In the genomic region with DNA sequence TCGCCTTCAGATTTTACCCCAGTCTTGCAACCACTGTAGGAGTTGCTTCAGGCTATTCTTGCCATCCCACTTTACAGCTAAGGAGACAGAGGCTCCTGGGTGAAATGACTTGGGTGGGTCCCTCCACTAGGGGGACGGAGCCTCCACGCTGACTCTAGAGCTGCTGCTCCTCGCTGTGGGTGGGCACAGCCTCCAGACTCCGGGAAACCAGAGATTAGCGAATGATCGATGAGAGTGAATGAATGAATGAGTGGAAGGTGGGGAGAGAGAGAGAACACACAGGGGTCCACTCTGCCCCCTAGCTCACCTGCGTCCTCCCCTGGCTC, we compare ENCODE assay signal across 1 cellular context.
TF ChIP-seq lines count a peak whose summit lies in the region.

No MANE protein-coding gene starts in this region.

TF ChIP-seq in WTC11, 78 proteins besides CTCF, POLR2A, EP300 and RAD21 (continued from another document):
- TF ChIP-seq, protein P1, sequence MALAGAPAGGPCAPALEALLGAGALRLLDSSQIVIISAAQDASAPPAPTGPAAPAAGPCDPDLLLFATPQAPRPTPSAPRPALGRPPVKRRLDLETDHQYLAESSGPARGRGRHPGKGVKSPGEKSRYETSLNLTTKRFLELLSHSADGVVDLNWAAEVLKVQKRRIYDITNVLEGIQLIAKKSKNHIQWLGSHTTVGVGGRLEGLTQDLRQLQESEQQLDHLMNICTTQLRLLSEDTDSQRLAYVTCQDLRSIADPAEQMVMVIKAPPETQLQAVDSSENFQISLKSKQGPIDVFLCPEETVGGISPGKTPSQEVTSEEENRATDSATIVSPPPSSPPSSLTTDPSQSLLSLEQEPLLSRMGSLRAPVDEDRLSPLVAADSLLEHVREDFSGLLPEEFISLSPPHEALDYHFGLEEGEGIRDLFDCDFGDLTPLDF (CRISPR knock-in tag; IDR thresholded peaks at IDR 0.05): no peak
- TF ChIP-seq NR2C2 (CRISPR knock-in tag; IDR thresholded peaks at IDR 0.05) (no peak), ZNF423 (CRISPR knock-in tag; IDR thresholded peaks at IDR 0.05) (no peak), PRRX2 (CRISPR knock-in tag; IDR thresholded peaks at IDR 0.05) (no peak), TEAD1 (CRISPR knock-in tag; IDR thresholded peaks at IDR 0.05) (no peak), CBFB (CRISPR knock-in tag; IDR thresholded peaks at IDR 0.05; ENCODE audit: low read depth) (no peak), SOX15 (CRISPR knock-in tag; IDR thresholded peaks at IDR 0.05) (no peak), SMAD4 (CRISPR knock-in tag; IDR thresholded peaks at IDR 0.05) (no peak), SMAD3 (CRISPR knock-in tag; IDR thresholded peaks at IDR 0.05; ENCODE audit: borderline replicate concordance) (no peak), ZNF121 (CRISPR knock-in tag; IDR thresholded peaks at IDR 0.05) (no peak)
- TF ChIP-seq, protein P2, sequence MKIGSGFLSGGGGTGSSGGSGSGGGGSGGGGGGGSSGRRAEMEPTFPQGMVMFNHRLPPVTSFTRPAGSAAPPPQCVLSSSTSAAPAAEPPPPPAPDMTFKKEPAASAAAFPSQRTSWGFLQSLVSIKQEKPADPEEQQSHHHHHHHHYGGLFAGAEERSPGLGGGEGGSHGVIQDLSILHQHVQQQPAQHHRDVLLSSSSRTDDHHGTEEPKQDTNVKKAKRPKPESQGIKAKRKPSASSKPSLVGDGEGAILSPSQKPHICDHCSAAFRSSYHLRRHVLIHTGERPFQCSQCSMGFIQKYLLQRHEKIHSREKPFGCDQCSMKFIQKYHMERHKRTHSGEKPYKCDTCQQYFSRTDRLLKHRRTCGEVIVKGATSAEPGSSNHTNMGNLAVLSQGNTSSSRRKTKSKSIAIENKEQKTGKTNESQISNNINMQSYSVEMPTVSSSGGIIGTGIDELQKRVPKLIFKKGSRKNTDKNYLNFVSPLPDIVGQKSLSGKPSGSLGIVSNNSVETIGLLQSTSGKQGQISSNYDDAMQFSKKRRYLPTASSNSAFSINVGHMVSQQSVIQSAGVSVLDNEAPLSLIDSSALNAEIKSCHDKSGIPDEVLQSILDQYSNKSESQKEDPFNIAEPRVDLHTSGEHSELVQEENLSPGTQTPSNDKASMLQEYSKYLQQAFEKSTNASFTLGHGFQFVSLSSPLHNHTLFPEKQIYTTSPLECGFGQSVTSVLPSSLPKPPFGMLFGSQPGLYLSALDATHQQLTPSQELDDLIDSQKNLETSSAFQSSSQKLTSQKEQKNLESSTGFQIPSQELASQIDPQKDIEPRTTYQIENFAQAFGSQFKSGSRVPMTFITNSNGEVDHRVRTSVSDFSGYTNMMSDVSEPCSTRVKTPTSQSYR (CRISPR knock-in tag; IDR thresholded peaks at IDR 0.05): no peak
